In genomic region chr6:84139311-84139710, GRCh38 we compare ENCODE assay signal across 35 cellular contexts.
DNase-seq lines count a peak whose midpoint lies in the region; ATAC-seq and TF ChIP-seq lines count a peak whose summit lies in the region.
"Had no signal": no experiment of that assay in that cellular context is flagged by ENCODE, and none has a peak within 500 bp of the region (broad histone marks: within the 10 kb centered on the region; RNA-seq: fewer than 3 reads in every experiment).

No MANE protein-coding gene starts in this region.

- TF ChIP-seq CTCF in endodermal cell (conservative IDR thresholded peaks at IDR 0.05) (no peak), endothelial cell (IDR thresholded peaks at IDR 0.05; ENCODE audit: unreplicated experiment) (no peak)

- ATAC-seq in GM21381 (IDR thresholded peaks at IDR 0.05; ENCODE audit: unreplicated experiment): no peak
- no peak for ATAC-seq in HG03039 (IDR thresholded peaks at IDR 0.05; ENCODE audit: unreplicated experiment)
- ATAC-seq in HG03108 (IDR thresholded peaks at IDR 0.05; ENCODE audit: unreplicated experiment): no peak
- ATAC-seq: A549; CD8-positive, alpha-beta T cell had no signal

- no peak overlapping the region for H3K4me3 Mint-ChIP-seq in endodermal cell
- no peak overlapping the region for H3K4me3 Mint-ChIP-seq in endothelial cell (ENCODE audit: unreplicated experiment)
- H3K4me3 Mint-ChIP-seq: B cell; CD14-positive monocyte; CD4-positive, alpha-beta memory T cell; CD4-positive, alpha-beta T cell; CD4-positive, CD25-positive, alpha-beta regulatory T cell; CD8-positive, alpha-beta memory T cell; CD8-positive, alpha-beta T cell had no signal

- H3K4me3 ChIP-seq in HUES6 (ENCODE audit: low read depth, low read length) (no peak overlapping the region), endodermal cell (ENCODE audit: low read length) (no peak overlapping the region)
- H3K4me3 ChIP-seq: A549; BLaER1; BLaER1 treated with 17β-estradiol and CSF1 and Interleukin-3, amounts not matched to agents 10 nM and 100 nM had no signal

- H3K27ac Mint-ChIP-seq in endodermal cell (peak overlapping the region; percentile 13), endothelial cell (ENCODE audit: unreplicated experiment) (peak overlapping the region; percentile 87)
- H3K27ac Mint-ChIP-seq: B cell; CD14-positive monocyte; CD4-positive, alpha-beta memory T cell; CD4-positive, alpha-beta T cell; CD4-positive, CD25-positive, alpha-beta regulatory T cell; CD8-positive, alpha-beta T cell had no signal

- H3K27ac ChIP-seq in HUES6 (ENCODE audit: low read depth, low read length) (0 out of 2 replicates have a peak overlapping the region, but pooled peaks have one; percentile 2), endodermal cell (ENCODE audit: low read depth, low read length) (no peak overlapping the region)
- H3K27ac ChIP-seq: 22Rv1; A549; BLaER1; BLaER1 treated with 17β-estradiol and CSF1 and Interleukin-3, amounts not matched to agents 10 nM and 100 nM; C4-2B had no signal

- H3K27me3 Mint-ChIP-seq in endodermal cell (ENCODE audit: insufficient read depth) (no peaks in the 10 kb centered on the region), endothelial cell (ENCODE audit: unreplicated experiment) (no peaks in the 10 kb centered on the region)
- H3K27me3 Mint-ChIP-seq: B cell; CD4-positive, alpha-beta memory T cell; CD4-positive, alpha-beta T cell; CD4-positive, CD25-positive, alpha-beta regulatory T cell had no signal

- H3K4me1 ChIP-seq in HUES6 (ENCODE audit: control insufficient read depth, insufficient read depth, low read length) (peaks cover 22% of the 10 kb centered on the region), endodermal cell (ENCODE audit: control insufficient read depth, insufficient read depth, low read length) (peaks cover 14% of the 10 kb centered on the region)
- H3K4me1 ChIP-seq: A549; BE2C; BLaER1; BLaER1 treated with 17β-estradiol and CSF1 and Interleukin-3, amounts not matched to agents 10 nM and 100 nM; Caco-2 had no signal

- peaks cover 43% of the 10 kb centered on the region for H3K4me1 Mint-ChIP-seq in endodermal cell
- H3K4me1 Mint-ChIP-seq in endothelial cell (ENCODE audit: unreplicated experiment): peaks cover 34% of the 10 kb centered on the region
- H3K4me1 Mint-ChIP-seq: B cell; CD14-positive monocyte; CD4-positive, CD25-positive, alpha-beta regulatory T cell; CD8-positive, alpha-beta memory T cell had no signal

- H3K36me3 Mint-ChIP-seq in endodermal cell (ENCODE audit: low read depth) (peaks cover 23% of the 10 kb centered on the region), endothelial cell (ENCODE audit: low read depth, unreplicated experiment) (peaks cover 13% of the 10 kb centered on the region)

- DNase-seq in dermis microvascular lymphatic vessel endothelial cell (ENCODE audit: low read depth in 2 of 2): peak; percentile 46 to 64
- DNase-seq in endodermal cell: no peak
- DNase-seq in endothelial cell (ENCODE audit: low spot score): no peak
- DNase-seq in NCI-H446 (lab: John Stamatoyannopoulos, UW): no peak
- DNase-seq: 8988T; ACHN; AML-193; BE2C; C1 segment of cervical spinal cord; Caco-2; Calu3; CD4-positive, alpha-beta memory T cell; CD4-positive, alpha-beta T cell; CD4-positive, CD25-positive, alpha-beta regulatory T cell; CD8-positive, alpha-beta memory T cell; CD8-positive, alpha-beta T cell; COR-L47; DMS 273 treated with DMSO at 0.1 percent for 48 hours; DMS153; DMS53; DMS79; DMS79 treated with DMSO at 0.1 percent for 48 hours; DND-41; EL had no signal

- H3K9ac ChIP-seq in HUES6 (ENCODE audit: low read length) (no peak overlapping the region), endodermal cell (ENCODE audit: extremely low read depth, low read length, poor library complexity, severe bottlenecking) (no peak overlapping the region)
- H3K9ac ChIP-seq: BLaER1; BLaER1 treated with 17β-estradiol and CSF1 and Interleukin-3, amounts not matched to agents 10 nM and 100 nM had no signal

- H3K9me3 ChIP-seq in HUES6 (ENCODE audit: control insufficient read depth, insufficient read depth, low read depth, low read length) (peaks cover 3% of the 10 kb centered on the region), endodermal cell (ENCODE audit: control insufficient read depth, low read length) (peaks cover 13% of the 10 kb centered on the region)
- H3K9me3 ChIP-seq: A549, BE2C, Caco-2 had no signal

- H3K27me3 ChIP-seq in HUES6 (ENCODE audit: control insufficient read depth, insufficient read depth, low read length) (no peaks in the 10 kb centered on the region), endodermal cell (ENCODE audit: control insufficient read depth, insufficient read depth, low read length, poor library complexity, severe bottlenecking) (no peaks in the 10 kb centered on the region)
- H3K27me3 ChIP-seq: BE2C; BLaER1; BLaER1 treated with 17β-estradiol and CSF1 and Interleukin-3, amounts not matched to agents 10 nM and 100 nM had no signal

- H3K9me3 Mint-ChIP-seq in endodermal cell (peaks cover 8% of the 10 kb centered on the region), endothelial cell (ENCODE audit: unreplicated experiment) (no peaks in the 10 kb centered on the region)
- H3K9me3 Mint-ChIP-seq: CD4-positive, alpha-beta T cell; CD8-positive, alpha-beta memory T cell; CD8-positive, alpha-beta T cell had no signal

- 0 out of 2 replicates have a peak, but pooled peaks cover 3% of the 10 kb centered on the region for H3K36me3 ChIP-seq in HUES6 (ENCODE audit: control insufficient read depth, insufficient read depth, low read length)
- H3K36me3 ChIP-seq in endodermal cell (ENCODE audit: control insufficient read depth, insufficient read depth, low read length): peaks cover 20% of the 10 kb centered on the region
- H3K36me3 ChIP-seq: BLaER1 had no signal

Comparison
In these comparisons a context has a peak if more than half of its experiments do, and no peak if none do; other contexts are left out.
1. DNase-seq: peak in dermis microvascular lymphatic vessel endothelial cell (2 of 2); none in endodermal cell (single experiment), endothelial cell (single experiment) and NCI-H446 (0 of 2).